ENCODE assay signal across 1 cellular context in the genomic region with DNA sequence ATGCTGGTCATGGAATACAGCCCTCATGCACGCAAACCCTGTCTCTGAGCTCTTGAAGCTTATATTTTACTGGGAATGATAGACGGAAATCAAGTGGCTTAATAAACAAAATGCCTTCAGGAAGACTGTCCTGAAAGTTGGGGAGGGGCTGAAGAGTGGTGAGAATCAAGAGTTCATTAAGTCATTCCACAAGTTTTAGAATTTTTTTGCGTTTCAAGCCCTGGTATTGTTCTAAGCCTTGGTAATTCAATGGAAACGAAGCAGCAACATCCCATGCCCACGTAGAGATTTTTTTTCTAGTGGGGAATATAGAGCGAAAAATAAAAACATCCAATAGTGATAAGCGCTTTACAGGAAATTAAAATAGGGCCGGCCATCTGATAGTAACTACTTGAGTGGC.
TF ChIP-seq lines count a peak whose summit lies in the region.

No MANE protein-coding gene starts in this region.

TF ChIP-seq in HepG2, 621 proteins besides CTCF, POLR2A, EP300 and RAD21:
- 0 out of 2 replicates have a peak, but pooled peaks have one; percentile 15 for TF ChIP-seq ZNF589 (CRISPR knock-in tag; conservative IDR thresholded peaks at IDR 0.05)
- TF ChIP-seq SRSF4 (IDR thresholded peaks at IDR 0.05; ENCODE audit: low read depth, low read length, poor library complexity, severe bottlenecking), result no peak
- 0 out of 2 replicates have a peak, but pooled peaks have one; percentile 36 for TF ChIP-seq ZC3H13 (CRISPR knock-in tag; IDR thresholded peaks at IDR 0.05)
- TF ChIP-seq CHD4 (IDR thresholded peaks at IDR 0.05; ENCODE audit: borderline replicate concordance, low read length), result 0 out of 2 replicates have a peak, but pooled peaks have one; percentile 3
- TF ChIP-seq KDM6A (CRISPR knock-in tag; IDR thresholded peaks at IDR 0.05; ENCODE audit: low read depth), result no peak
- TF ChIP-seq ZNF607 (CRISPR knock-in tag; IDR thresholded peaks at IDR 0.05; ENCODE audit: borderline replicate concordance), result 0 out of 2 replicates have a peak, but pooled peaks have one; percentile 8
- peak; percentile 75; the same call in 1 of the 2 replicates for TF ChIP-seq REL (CRISPR knock-in tag; conservative IDR thresholded peaks at IDR 0.05)
- TF ChIP-seq, protein P1, sequence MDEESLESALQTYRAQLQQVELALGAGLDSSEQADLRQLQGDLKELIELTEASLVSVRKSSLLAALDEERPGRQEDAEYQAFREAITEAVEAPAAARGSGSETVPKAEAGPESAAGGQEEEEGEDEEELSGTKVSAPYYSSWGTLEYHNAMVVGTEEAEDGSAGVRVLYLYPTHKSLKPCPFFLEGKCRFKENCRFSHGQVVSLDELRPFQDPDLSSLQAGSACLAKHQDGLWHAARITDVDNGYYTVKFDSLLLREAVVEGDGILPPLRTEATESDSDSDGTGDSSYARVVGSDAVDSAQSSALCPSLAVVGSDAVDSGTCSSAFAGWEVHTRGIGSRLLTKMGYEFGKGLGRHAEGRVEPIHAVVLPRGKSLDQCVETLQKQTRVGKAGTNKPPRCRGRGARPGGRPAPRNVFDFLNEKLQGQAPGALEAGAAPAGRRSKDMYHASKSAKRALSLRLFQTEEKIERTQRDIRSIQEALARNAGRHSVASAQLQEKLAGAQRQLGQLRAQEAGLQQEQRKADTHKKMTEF (CRISPR knock-in tag; IDR thresholded peaks at IDR 0.05), result no peak
- TF ChIP-seq ZNF354B (CRISPR knock-in tag; IDR thresholded peaks at IDR 0.05), result no peak
